ENCODE assay signal across 1 cellular context in the genomic region with DNA sequence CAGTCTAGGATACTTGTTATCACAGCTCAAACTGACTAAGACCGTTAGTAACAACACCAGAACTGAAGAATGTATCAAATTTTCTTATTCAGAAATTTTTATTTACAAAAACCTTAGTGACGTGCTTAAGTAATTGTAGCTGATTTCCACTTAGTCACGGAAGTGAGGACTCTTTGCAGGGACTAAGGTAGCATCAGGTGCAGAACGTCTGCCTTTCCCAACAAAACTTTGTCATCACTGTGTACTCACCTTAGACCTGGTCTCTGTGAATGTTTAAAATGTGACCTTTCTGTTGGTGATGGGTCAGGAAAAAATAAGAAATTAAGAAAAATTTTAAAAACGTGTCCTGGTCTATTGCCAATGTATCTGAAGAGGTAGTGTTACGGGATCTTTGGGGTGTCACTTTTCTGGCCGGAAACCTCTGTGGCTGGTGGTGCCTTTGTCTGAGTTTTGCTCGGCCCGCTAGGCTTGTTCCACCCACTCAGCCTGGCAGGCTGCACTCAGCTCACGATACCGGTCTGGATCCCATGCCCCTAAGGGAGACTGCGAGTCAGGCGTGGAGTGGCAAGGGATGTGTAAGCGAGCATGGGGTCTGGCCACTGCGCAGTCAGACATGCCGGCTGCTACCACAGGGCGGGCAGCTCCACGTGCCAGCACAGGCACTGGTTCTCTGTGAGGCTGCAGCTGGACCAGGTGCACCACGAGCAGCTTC.
TF ChIP-seq lines count a peak whose summit lies in the region.

No MANE protein-coding gene starts in this region.

TF ChIP-seq in WTC11, 78 proteins besides CTCF, POLR2A, EP300 and RAD21 (continued from another document):
- TF ChIP-seq, protein P1, sequence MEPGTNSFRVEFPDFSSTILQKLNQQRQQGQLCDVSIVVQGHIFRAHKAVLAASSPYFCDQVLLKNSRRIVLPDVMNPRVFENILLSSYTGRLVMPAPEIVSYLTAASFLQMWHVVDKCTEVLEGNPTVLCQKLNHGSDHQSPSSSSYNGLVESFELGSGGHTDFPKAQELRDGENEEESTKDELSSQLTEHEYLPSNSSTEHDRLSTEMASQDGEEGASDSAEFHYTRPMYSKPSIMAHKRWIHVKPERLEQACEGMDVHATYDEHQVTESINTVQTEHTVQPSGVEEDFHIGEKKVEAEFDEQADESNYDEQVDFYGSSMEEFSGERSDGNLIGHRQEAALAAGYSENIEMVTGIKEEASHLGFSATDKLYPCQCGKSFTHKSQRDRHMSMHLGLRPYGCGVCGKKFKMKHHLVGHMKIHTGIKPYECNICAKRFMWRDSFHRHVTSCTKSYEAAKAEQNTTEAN (CRISPR knock-in tag; IDR thresholded peaks at IDR 0.05), result no peak
- no peak for TF ChIP-seq TP53 (CRISPR knock-in tag; IDR thresholded peaks at IDR 0.05)
- no peak for TF ChIP-seq EMX1 (CRISPR knock-in tag; IDR thresholded peaks at IDR 0.05)
- TF ChIP-seq GRHL2 (CRISPR knock-in tag; IDR thresholded peaks at IDR 0.05; ENCODE audit: insufficient replicate concordance, severe bottlenecking), result no peak
- TF ChIP-seq, protein P2, sequence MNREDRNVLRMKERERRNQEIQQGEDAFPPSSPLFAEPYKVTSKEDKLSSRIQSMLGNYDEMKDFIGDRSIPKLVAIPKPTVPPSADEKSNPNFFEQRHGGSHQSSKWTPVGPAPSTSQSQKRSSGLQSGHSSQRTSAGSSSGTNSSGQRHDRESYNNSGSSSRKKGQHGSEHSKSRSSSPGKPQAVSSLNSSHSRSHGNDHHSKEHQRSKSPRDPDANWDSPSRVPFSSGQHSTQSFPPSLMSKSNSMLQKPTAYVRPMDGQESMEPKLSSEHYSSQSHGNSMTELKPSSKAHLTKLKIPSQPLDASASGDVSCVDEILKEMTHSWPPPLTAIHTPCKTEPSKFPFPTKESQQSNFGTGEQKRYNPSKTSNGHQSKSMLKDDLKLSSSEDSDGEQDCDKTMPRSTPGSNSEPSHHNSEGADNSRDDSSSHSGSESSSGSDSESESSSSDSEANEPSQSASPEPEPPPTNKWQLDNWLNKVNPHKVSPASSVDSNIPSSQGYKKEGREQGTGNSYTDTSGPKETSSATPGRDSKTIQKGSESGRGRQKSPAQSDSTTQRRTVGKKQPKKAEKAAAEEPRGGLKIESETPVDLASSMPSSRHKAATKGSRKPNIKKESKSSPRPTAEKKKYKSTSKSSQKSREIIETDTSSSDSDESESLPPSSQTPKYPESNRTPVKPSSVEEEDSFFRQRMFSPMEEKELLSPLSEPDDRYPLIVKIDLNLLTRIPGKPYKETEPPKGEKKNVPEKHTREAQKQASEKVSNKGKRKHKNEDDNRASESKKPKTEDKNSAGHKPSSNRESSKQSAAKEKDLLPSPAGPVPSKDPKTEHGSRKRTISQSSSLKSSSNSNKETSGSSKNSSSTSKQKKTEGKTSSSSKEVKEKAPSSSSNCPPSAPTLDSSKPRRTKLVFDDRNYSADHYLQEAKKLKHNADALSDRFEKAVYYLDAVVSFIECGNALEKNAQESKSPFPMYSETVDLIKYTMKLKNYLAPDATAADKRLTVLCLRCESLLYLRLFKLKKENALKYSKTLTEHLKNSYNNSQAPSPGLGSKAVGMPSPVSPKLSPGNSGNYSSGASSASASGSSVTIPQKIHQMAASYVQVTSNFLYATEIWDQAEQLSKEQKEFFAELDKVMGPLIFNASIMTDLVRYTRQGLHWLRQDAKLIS (CRISPR knock-in tag; IDR thresholded peaks at IDR 0.05; ENCODE audit: borderline replicate concordance), result no peak
- no peak for TF ChIP-seq JAZF1 (CRISPR knock-in tag; IDR thresholded peaks at IDR 0.05)
- TF ChIP-seq NR1H2 (CRISPR knock-in tag; IDR thresholded peaks at IDR 0.05), result no peak
